Comparison of ENCODE assay signal across 8 cellular contexts in genomic region chr22:31248138-31248745, GRCh38. TPM values are rescaled to one million over a fixed set of nuclear protein-coding genes. Genes with fewer than 3 reads are reported as not detected.
A peak's percentile ranks its signal among the peaks of the same experiment; 100 is the strongest.
DNase-seq lines count a peak whose midpoint lies in the region; ATAC-seq and TF ChIP-seq lines count a peak whose summit lies in the region.

No MANE protein-coding gene starts in this region.

- H3K27ac Mint-ChIP-seq in natural killer cell treated with Interleukin-12 subunit alpha and Interleukin-12 subunit beta and Interleukin-15 and Interleukin-18, amount 100 ng/mL, for 72 hours: peak overlapping the region in 1 of 2 donors; percentile 84

- no peaks in the 10 kb centered on the region for H3K36me3 Mint-ChIP-seq in natural killer cell treated with Interleukin-12 subunit alpha and Interleukin-12 subunit beta and Interleukin-15 and Interleukin-18, amount 100 ng/mL, for 72 hours

- no peak overlapping the region for H3K27ac ChIP-seq in Peyer's patch

- DNase-seq in GM10266 (ENCODE audit: extremely low spot score): peak; percentile 37
- peak; percentile 51 to 78 (median 71) for DNase-seq in Peyer's patch
- peak; percentile 62 for DNase-seq in activated effector memory CD4-positive, alpha-beta T cell treated with Interleukin-2 at 50 U/mL for 16 hours
- peak; percentile 88 for DNase-seq in fibroblast of mammary gland (ENCODE audit: low read depth)
- peak; percentile 65 for DNase-seq in natural killer cell treated with Interleukin-12 subunit alpha and Interleukin-12 subunit beta and Interleukin-15 and Interleukin-18, amount 100 ng/mL, for 72 hours (ENCODE audit: low spot score)
- peak; percentile 9 to 49 for DNase-seq in stimulated activated CD8-positive, alpha-beta memory T cell treated with anti-CD3 and anti-CD28 coated beads, Interleukin-7, amount 100 ng/mL, for 48 hours (ENCODE audit: extremely low read depth in 1 of 2, low read depth in 1 of 2)

- peaks cover 0 to 51% (median 5%) of the 10 kb centered on the region in 4 donors for H3K4me1 ChIP-seq in Peyer's patch

- peaks cover 14 to 35% of the 10 kb centered on the region in 2 donors for H3K4me1 Mint-ChIP-seq in natural killer cell treated with Interleukin-12 subunit alpha and Interleukin-12 subunit beta and Interleukin-15 and Interleukin-18, amount 100 ng/mL, for 72 hours (ENCODE audit: low read depth in 2 of 2)

- no peaks in the 10 kb centered on the region for H3K27me3 Mint-ChIP-seq in natural killer cell treated with Interleukin-12 subunit alpha and Interleukin-12 subunit beta and Interleukin-15 and Interleukin-18, amount 100 ng/mL, for 72 hours

- no peaks in the 10 kb centered on the region for H3K9me3 Mint-ChIP-seq in natural killer cell treated with Interleukin-12 subunit alpha and Interleukin-12 subunit beta and Interleukin-15 and Interleukin-18, amount 100 ng/mL, for 72 hours

- no peaks in the 10 kb centered on the region for H3K36me3 ChIP-seq in Peyer's patch

- H3K9me3 ChIP-seq in Peyer's patch: no peaks in the 10 kb centered on the region

- peak overlapping the region; percentile 54 for H3K4me3 Mint-ChIP-seq in natural killer cell treated with Interleukin-12 subunit alpha and Interleukin-12 subunit beta and Interleukin-15 and Interleukin-18, amount 100 ng/mL, for 72 hours

- no peak for TF ChIP-seq POLR2A in Peyer's patch (IDR thresholded peaks at IDR 0.05)

- H3K27me3 ChIP-seq in Peyer's patch: no peaks in the 10 kb centered on the region

- peak overlapping the region in 2 of 4 donors; percentile 12 to 39 for H3K4me3 ChIP-seq in Peyer's patch
- peak overlapping the region; percentile 68 for H3K4me3 ChIP-seq in fibroblast of mammary gland (ENCODE audit: control insufficient read depth, low read depth, low read length)

- peak; percentile 79 to 84 for ATAC-seq in natural killer cell treated with Interleukin-12 subunit alpha and Interleukin-12 subunit beta and Interleukin-15 and Interleukin-18, amount 100 ng/mL, for 72 hours
- ATAC-seq in GM18909 (IDR thresholded peaks at IDR 0.05; ENCODE audit: poor library complexity, unreplicated experiment): no peak
- no peak for ATAC-seq in HG03439 (IDR thresholded peaks at IDR 0.05; ENCODE audit: unreplicated experiment)

- TF ChIP-seq CTCF in GM10266 (IDR thresholded peaks at IDR 0.05; ENCODE audit: control insufficient read depth, insufficient read depth, low read depth, missing control alignments) (no peak), Peyer's patch (IDR thresholded peaks at IDR 0.05) (no peak), fibroblast of mammary gland (conservative IDR thresholded peaks at IDR 0.05; ENCODE audit: control insufficient read depth, insufficient read depth, low read depth, low read length) (no peak)

RNA-seq across cellular contexts. Expression of gene LIMK2, which starts 36.1 kb away (rescaled TPM):
- 100 to 1,000 TPM; 106 to 256 (median 139) TPM for total RNA-seq in Peyer's patch
- total RNA-seq in natural killer cell treated with Interleukin-12 subunit alpha and Interleukin-12 subunit beta and Interleukin-15 and Interleukin-18, amount 100 ng/mL, for 72 hours: 100 to 1,000 TPM; 390 to 657 TPM

RNA-seq across cellular contexts. Expression of gene PIK3IP1, which starts 44.0 kb away (rescaled TPM):
- 10 to 100 TPM; 23.7 to 60.2 (median 30.7) TPM for total RNA-seq in Peyer's patch
- 1 to 10 TPM in 1 of 2 donors, under 1 TPM in 1; 0.74 to 1.0 TPM for total RNA-seq in natural killer cell treated with Interleukin-12 subunit alpha and Interleukin-12 subunit beta and Interleukin-15 and Interleukin-18, amount 100 ng/mL, for 72 hours

Comparison
In these comparisons a context has a peak if more than half of its experiments do, and no peak if none do; other contexts are left out.
1. DNase-seq: peak in every context shown above with its lines; median percentile 88 in fibroblast of mammary gland; 71 in Peyer's patch; 65 in natural killer cell treated with Interleukin-12 subunit alpha and Interleukin-12 subunit beta and Interleukin-15 and Interleukin-18, amount 100 ng/mL, for 72 hours; 62 in activated effector memory CD4-positive, alpha-beta T cell treated with Interleukin-2 at 50 U/mL for 16 hours; 37 in GM10266; 29 in stimulated activated CD8-positive, alpha-beta memory T cell treated with anti-CD3 and anti-CD28 coated beads, Interleukin-7, amount 100 ng/mL, for 48 hours.
2. ATAC-seq: peak in natural killer cell treated with Interleukin-12 subunit alpha and Interleukin-12 subunit beta and Interleukin-15 and Interleukin-18, amount 100 ng/mL, for 72 hours (2 of 2); none in GM18909 (single experiment) and HG03439 (single experiment).
3. RNA of gene PIK3IP1, which starts 44.0 kb away (total RNA-seq): 23.7 to 60.2 TPM in Peyer's patch; 0.74 to 1.0 TPM in natural killer cell treated with Interleukin-12 subunit alpha and Interleukin-12 subunit beta and Interleukin-15 and Interleukin-18, amount 100 ng/mL, for 72 hours; every median in the first group is over 10 times any median in the second.